Comparison of ENCODE assay signal across 13 cellular contexts in the genomic region with DNA sequence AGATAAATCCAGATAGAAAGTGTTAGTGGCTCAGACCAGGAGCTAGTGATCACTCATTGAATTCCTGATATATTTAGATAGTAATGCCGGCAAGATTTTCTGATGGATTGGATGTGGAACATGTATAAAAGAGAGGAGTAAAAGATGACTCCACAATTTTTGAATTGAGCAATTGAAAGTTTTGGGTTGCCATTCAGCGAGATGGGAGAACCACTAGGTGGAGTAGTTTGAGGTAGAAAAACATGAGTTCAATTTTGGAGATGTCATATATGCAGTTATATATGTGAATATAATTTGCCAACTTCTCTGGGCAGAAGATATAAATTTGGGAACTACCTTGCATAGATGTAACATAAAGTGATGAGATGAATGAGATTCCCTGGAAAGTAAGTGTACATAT.
A peak's percentile ranks its signal among the peaks of the same experiment; 100 is the strongest.
DNase-seq lines count a peak whose midpoint lies in the region; ATAC-seq and TF ChIP-seq lines count a peak whose summit lies in the region.
"Had no signal": no experiment of that assay in that cellular context is flagged by ENCODE, and none has a peak within 500 bp of the region (broad histone marks: within the 10 kb centered on the region; RNA-seq: fewer than 3 reads in every experiment).

No MANE protein-coding gene starts in this region.

- H3K36me3 ChIP-seq in OCI-LY3 (replicated peaks; ENCODE audit: low read depth, low read length) = no peaks in the 10 kb centered on the region
- H3K36me3 ChIP-seq: ascending aorta, SJCRH30, upper lobe of left lung had no signal

- POLR2A ChIA-PET in AG04450 (lab: Yijun Ruan, JAX) = no interaction called here

- H3K4me1 ChIP-seq in OCI-LY3 (ENCODE audit: low read length) = no peaks in the 10 kb centered on the region
- H3K4me1 ChIP-seq: ascending aorta, SJCRH30, upper lobe of left lung had no signal

- H3K27me3 ChIP-seq in AG04450 (ENCODE audit: control insufficient read depth, insufficient read depth, low read length) = no peaks in the 10 kb centered on the region
- H3K27me3 ChIP-seq in OCI-LY3 (ENCODE audit: low read depth, low read length) = no peaks in the 10 kb centered on the region
- H3K27me3 ChIP-seq: ascending aorta, SJCRH30, upper lobe of left lung had no signal

- CTCF ChIA-PET in AG04450 (lab: Charles Lee) = no interaction called here

- H3K79me2 ChIP-seq in OCI-LY3 (ENCODE audit: low read length) = no peaks in the 10 kb centered on the region

- peak overlapping the region; percentile 16; the same call in 1 of the 2 replicates for H3K4me2 ChIP-seq in OCI-LY3 (ENCODE audit: low read length)

- H4K20me1 ChIP-seq in OCI-LY3 (ENCODE audit: insufficient read depth, low read length) = no peaks in the 10 kb centered on the region

- H3K27ac ChIP-seq in AG04450 (ENCODE audit: low read depth, low read length) (no peak overlapping the region), OCI-LY3 (ENCODE audit: low read length) (no peak overlapping the region)
- H3K27ac ChIP-seq: ascending aorta, SJCRH30, upper lobe of left lung had no signal

- no peak overlapping the region for H3K9ac ChIP-seq in OCI-LY3 (ENCODE audit: low read length)

- no peak for ATAC-seq in HG03378 (IDR thresholded peaks at IDR 0.05; ENCODE audit: unreplicated experiment)

- DNase-seq in AG04450 (ENCODE audit: low read depth, low spot score) (no peak), fibroblast of pulmonary artery (ENCODE audit: low read depth) (peak; percentile 26), cortex of kidney (lab: John Stamatoyannopoulos, UW) (no peak), NCI-H146 treated with DMSO at 0.1 percent for 48 hours (lab: John Stamatoyannopoulos, UW; ENCODE audit: unreplicated experiment) (no peak)
- no peak for DNase-seq in activated CD4-positive, alpha-beta T cell treated with anti-CD3 and anti-CD28 coated beads, Interleukin-2, amount 50 U/mL, for 4 hours
- DNase-seq: head of caudate nucleus; stimulated activated CD4-positive, alpha-beta T cell treated with anti-CD3 and anti-CD28 coated beads, Interleukin-4, amount 100 ng/mL, for 4 hours; upper lobe of left lung had no signal

- H3K4me3 ChIP-seq in AG04450 (ENCODE audit: low read depth, low read length) = no peak overlapping the region
- no peak overlapping the region for H3K4me3 ChIP-seq in OCI-LY3 (ENCODE audit: low read length)
- H3K4me3 ChIP-seq in fibroblast of pulmonary artery (replicated peaks; ENCODE audit: low read depth, low read length) = no peak overlapping the region
- H3K4me3 ChIP-seq: ascending aorta, SJCRH30, upper lobe of left lung had no signal

- 0 out of 2 replicates have a peak, but pooled peaks have one; percentile 11 for TF ChIP-seq CTCF in AG04450 (IDR thresholded peaks at IDR 0.05; ENCODE audit: low read depth, low read length)
- TF ChIP-seq CTCF in GM12873 (IDR thresholded peaks at IDR 0.05; ENCODE audit: insufficient read depth, low read depth, low read length, missing control alignments) = peak; percentile 46
- TF ChIP-seq CTCF in OCI-LY3 (IDR thresholded peaks at IDR 0.05; ENCODE audit: low read depth, low read length) = peak; percentile 71
- peak; percentile 51 for TF ChIP-seq CTCF in fibroblast of pulmonary artery (IDR thresholded peaks at IDR 0.05; ENCODE audit: low read length, missing control alignments)

- peak overlapping the region; percentile 73; the same call in 1 of the 2 replicates for H2AFZ ChIP-seq in OCI-LY3 (ENCODE audit: low read depth, low read length)

- H3K9me3 ChIP-seq in AG04450 (ENCODE audit: control insufficient read depth, insufficient read depth, low read length) = peaks cover 5% of the 10 kb centered on the region; the same call in 1 of the 2 replicates
- H3K9me3 ChIP-seq in OCI-LY3 (ENCODE audit: insufficient read depth, low read length) = no peaks in the 10 kb centered on the region
- H3K9me3 ChIP-seq: SJCRH30 had no signal

Comparison
In these comparisons a context has a peak if more than half of its experiments do, and no peak if none do; other contexts are left out.
1. CTCF ChIP-seq: peak in every context shown above with its lines; median percentile 71 in OCI-LY3; 51 in fibroblast of pulmonary artery; 46 in GM12873; 11 in AG04450.